In genomic region chr12:108717243-108717642, GRCh38 we compare ENCODE assay signal across 1 cellular context.
TF ChIP-seq lines count a peak whose summit lies in the region.

No MANE protein-coding gene starts in this region.

TF ChIP-seq in K562, 482 proteins besides CTCF, POLR2A, EP300 and RAD21 (continued from another document):
- TF ChIP-seq PHF21A (IDR thresholded peaks at IDR 0.05; ENCODE audit: borderline replicate concordance, low read depth) (no peak), NFIC (IDR thresholded peaks at IDR 0.05) (no peak), DIDO1 (tag; IDR thresholded peaks at IDR 0.05; ENCODE audit: low read depth) (no peak), SIN3B (IDR thresholded peaks at IDR 0.05; ENCODE audit: low read depth) (no peak), SNIP1 (IDR thresholded peaks at IDR 0.05; ENCODE audit: low read depth) (no peak), ZNF407 (IDR thresholded peaks at IDR 0.05; ENCODE audit: low read depth) (no peak), HNRNPH1 (optimal IDR thresholded peaks at IDR 0.05; ENCODE audit: low read depth, low read length) (no peak)
